9 cellular contexts compared by ENCODE assay signal in the genomic region with DNA sequence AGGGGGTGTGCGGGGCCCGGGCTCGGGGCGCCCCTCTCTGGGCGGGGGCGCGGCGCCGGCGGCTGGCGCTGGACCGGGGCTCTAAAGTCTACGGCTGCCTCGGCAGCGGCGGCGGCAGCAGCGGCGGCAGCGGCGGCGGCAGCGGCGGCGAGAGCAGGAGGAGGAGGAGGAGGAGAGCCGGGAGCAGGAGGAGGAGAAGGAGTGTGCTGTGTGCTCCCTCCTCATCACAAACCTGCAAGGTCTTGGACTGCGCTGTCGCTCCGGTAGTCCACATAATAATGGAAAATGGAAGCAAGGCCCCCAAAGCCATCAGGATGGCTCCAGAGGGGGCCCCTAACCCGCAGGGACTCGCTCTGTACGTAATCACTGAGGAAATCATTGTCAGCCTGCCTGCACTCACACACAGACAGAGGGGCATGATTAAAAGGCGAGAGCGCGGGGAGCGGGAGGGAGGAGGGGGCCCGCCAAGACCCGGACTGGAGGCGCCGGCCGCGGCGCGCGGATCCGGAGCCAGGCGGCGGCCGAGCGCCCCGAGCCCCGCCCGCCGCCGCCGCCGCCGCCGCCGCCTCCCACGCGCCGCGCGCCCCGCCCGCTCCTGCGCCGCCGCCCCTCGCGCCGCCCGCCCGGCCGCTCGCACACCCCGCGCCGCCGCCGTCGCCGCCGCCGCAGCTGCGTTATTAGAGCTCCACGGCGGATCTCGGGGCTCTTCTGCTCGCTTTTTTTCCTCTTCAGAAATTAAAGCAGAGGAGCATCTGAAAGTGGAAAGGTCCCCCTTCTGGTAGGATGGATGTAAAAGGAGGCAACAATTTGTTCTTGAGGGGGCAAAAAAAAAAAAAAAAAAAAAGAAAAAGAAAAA. TPM values are rescaled to one million over a fixed set of nuclear protein-coding genes. Genes with fewer than 3 reads are reported as not detected.
DNase-seq lines count a peak whose midpoint lies in the region; ATAC-seq, FAIRE-seq and TF ChIP-seq lines count a peak whose summit lies in the region.
"Had no signal": no experiment of that assay in that cellular context is flagged by ENCODE, and none has a peak within 500 bp of the region (broad histone marks: within the 10 kb centered on the region; RNA-seq: fewer than 3 reads in every experiment).

A gene (minus strand): TSS at position 394 of the 856 bp plus-strand sequence. CDS start 1,220 bp downstream, outside the sequence.

- no peaks in the 10 kb centered on the region for H3K36me3 ChIP-seq in Karpas-422 (ENCODE audit: insufficient read depth, low read length)
- H3K36me3 ChIP-seq in thoracic aorta: no peaks in the 10 kb centered on the region

- peak; percentile 6 for ATAC-seq in GM21825 (IDR thresholded peaks at IDR 0.05; ENCODE audit: unreplicated experiment)
- peak; percentile 82 for ATAC-seq in thoracic aorta (ENCODE audit: insufficient number of reproducible peaks, low FRiP score, low read depth)

- H3K4me3 Mint-ChIP-seq in activated naive CD8-positive, alpha-beta T cell: peak within 1 kb of the TSS; percentile 86
- H3K4me3 Mint-ChIP-seq in nephron progenitor cell: peak within 1 kb of the TSS; percentile 98

- peaks cover 23% of the 10 kb centered on the region for H3K4me1 Mint-ChIP-seq in activated naive CD8-positive, alpha-beta T cell (ENCODE audit: low read depth)
- H3K4me1 Mint-ChIP-seq in nephron progenitor cell: peaks cover 40% of the 10 kb centered on the region

- H3K9me2 ChIP-seq in Karpas-422 (replicated peaks; ENCODE audit: insufficient read depth, low read length): no peaks in the 10 kb centered on the region

- H4K20me1 ChIP-seq in Karpas-422 (ENCODE audit: insufficient read depth, low read depth, low read length): no peaks in the 10 kb centered on the region

- DNase-seq in DMS53 (lab: John Stamatoyannopoulos, UW) (peak; percentile 90), Karpas-422 (peak; percentile 71), RKO (ENCODE audit: low spot score) (peak; percentile 72), frontal cortex (ENCODE audit: low spot score in 2 of 2) (peak; percentile 81 to 91), nephron progenitor cell (peak; percentile 89), thoracic aorta (ENCODE audit: low spot score) (peak; percentile 55)

- H3K9me3 ChIP-seq in Karpas-422 (ENCODE audit: low read length) (no peaks in the 10 kb centered on the region), thoracic aorta (no peaks in the 10 kb centered on the region)

- H3K4me2 ChIP-seq in Karpas-422 (ENCODE audit: low read depth, low read length, poor library complexity, severe bottlenecking): peak within 1 kb of the TSS; percentile 66

- peak within 1 kb of the TSS; percentile 56 for H3K9ac ChIP-seq in Karpas-422 (ENCODE audit: low read length)

- no peaks in the 10 kb centered on the region for H3K79me2 ChIP-seq in Karpas-422 (ENCODE audit: low read length)

- peak within 1 kb of the TSS; percentile 85 for H2AFZ ChIP-seq in Karpas-422 (ENCODE audit: low read length)

- H3K4me1 ChIP-seq in Karpas-422 (ENCODE audit: low read length) (peaks cover 7% of the 10 kb centered on the region), thoracic aorta (ENCODE audit: control insufficient read depth in 1 of 2, low read depth in 2 of 2) (peaks cover 4 to 14% of the 10 kb centered on the region in 2 donors)

- H3K27ac Mint-ChIP-seq in activated naive CD8-positive, alpha-beta T cell: no peak within 1 kb of the TSS
- H3K27ac Mint-ChIP-seq in nephron progenitor cell: peak within 1 kb of the TSS; percentile 98

- H3K27ac ChIP-seq in Karpas-422 (ENCODE audit: low read length) (no peak within 1 kb of the TSS), thoracic aorta (peak within 1 kb of the TSS; percentile 78 to 79)

- no peaks in the 10 kb centered on the region for H3K9me3 Mint-ChIP-seq in activated naive CD8-positive, alpha-beta T cell (ENCODE audit: low read depth)
- no peaks in the 10 kb centered on the region for H3K9me3 Mint-ChIP-seq in nephron progenitor cell

- FAIRE-seq in frontal cortex (lab: Jason Lieb, UNC): no peak
- FAIRE-seq: endometrium had no signal

- H3K4me3 ChIP-seq in Karpas-422 (ENCODE audit: low read length) (peak within 1 kb of the TSS; percentile 67), thoracic aorta (peak within 1 kb of the TSS; percentile 92)

- H3K27me3 ChIP-seq in Karpas-422 (ENCODE audit: low read length) (no peaks in the 10 kb centered on the region), thoracic aorta (replicated peaks; ENCODE audit: insufficient read depth) (no peaks in the 10 kb centered on the region)

- no peaks in the 10 kb centered on the region for H3K36me3 Mint-ChIP-seq in activated naive CD8-positive, alpha-beta T cell
- H3K36me3 Mint-ChIP-seq in nephron progenitor cell (ENCODE audit: low read depth): no peaks in the 10 kb centered on the region

- no peak for TF ChIP-seq CTCF in nephron progenitor cell (IDR thresholded peaks at IDR 0.05)
- no peak for TF ChIP-seq CTCF in thoracic aorta (IDR thresholded peaks at IDR 0.05)

- H3K27me3 Mint-ChIP-seq in activated naive CD8-positive, alpha-beta T cell: peaks cover 44% of the 10 kb centered on the region
- H3K27me3 Mint-ChIP-seq in nephron progenitor cell (ENCODE audit: low read depth, poor library complexity): peaks cover 29% of the 10 kb centered on the region

RNA-seq across cellular contexts. Expression of the gene that starts here (rescaled TPM):
- not detected in 2 replicates for total RNA-seq in Karpas-422 (2014; rRNA removed; shearing (Covaris generic); ENCODE audit: low replicate concordance)
- total RNA-seq in frontal cortex: 17.1 TPM
- total RNA-seq in thoracic aorta: 10 to 100 TPM in 1 of 2 donors, 1 to 10 TPM in 1; 8.0 to 17.2 TPM

Comparison
In these comparisons a context has a peak if more than half of its experiments do, and no peak if none do; other contexts are left out.
1. Peak in DNase-seq, H3K4me3 ChIP-seq, H3K9ac ChIP-seq and H3K4me2 ChIP-seq in Karpas-422; RNA of the gene not detected or under 1 TPM.